9 cellular contexts compared by ENCODE assay signal in genomic region chr11:65491163-65491465, GRCh38. TPM values are rescaled to one million over a fixed set of nuclear protein-coding genes. Genes with fewer than 3 reads are reported as not detected.
A peak's percentile ranks its signal among the peaks of the same experiment; 100 is the strongest.
DNase-seq lines count a peak whose midpoint lies in the region; FAIRE-seq and TF ChIP-seq lines count a peak whose summit lies in the region.
"Had no signal": no experiment of that assay in that cellular context is flagged by ENCODE, and none has a peak within 500 bp of the region (broad histone marks: within the 10 kb centered on the region; RNA-seq: fewer than 3 reads in every experiment).

No MANE protein-coding gene starts in this region.

- H3K4me1 Mint-ChIP-seq in Calu3 (ENCODE audit: low read depth, unreplicated experiment): peaks cover 80% of the 10 kb centered on the region
- peaks cover 61% of the 10 kb centered on the region for H3K4me1 Mint-ChIP-seq in glutamatergic neuron (ENCODE audit: low read depth, unreplicated experiment)

- H3K36me3 ChIP-seq in SK-N-MC (ENCODE audit: insufficient read depth, low read length) (no peaks in the 10 kb centered on the region), rectal smooth muscle tissue (ENCODE audit: control insufficient read depth, insufficient read depth, low read length) (no peaks in the 10 kb centered on the region), H7 (replicated peaks; ENCODE audit: control insufficient read depth, insufficient read depth, low read length) (no peaks in the 10 kb centered on the region)

- DNase-seq in Calu3: no peak
- DNase-seq in SK-N-MC (ENCODE audit: low read depth, low spot score): no peak
- DNase-seq in glutamatergic neuron: no peak
- no peak for DNase-seq in DMS53 treated with DMSO at 0.1 percent for 48 hours (lab: John Stamatoyannopoulos, UW; ENCODE audit: unreplicated experiment)
- no peak for DNase-seq in urothelium cell line (ENCODE audit: low spot score)
- no peak for DNase-seq in H7
- DNase-seq in KG1 (lab: John Stamatoyannopoulos, UW): no peak

- TF ChIP-seq CTCF in Calu3 (IDR thresholded peaks at IDR 0.05; ENCODE audit: unreplicated experiment) (no peak), glutamatergic neuron (IDR thresholded peaks at IDR 0.05; ENCODE audit: partially characterized antibody, unreplicated experiment) (no peak)

- peak overlapping the region; percentile 94 for H3K27ac ChIP-seq in SK-N-MC
- H3K27ac ChIP-seq in rectal smooth muscle tissue (ENCODE audit: low read depth, low read length): peak overlapping the region; percentile 97

- peak overlapping the region; percentile 54 for H3K9ac ChIP-seq in SK-N-MC (ENCODE audit: insufficient read length)
- H3K9ac ChIP-seq in rectal smooth muscle tissue (ENCODE audit: low read length): no peak overlapping the region

- H3K36me3 Mint-ChIP-seq in Calu3 (ENCODE audit: insufficient read depth, unreplicated experiment): peaks cover 56% of the 10 kb centered on the region
- no peaks in the 10 kb centered on the region for H3K36me3 Mint-ChIP-seq in glutamatergic neuron (ENCODE audit: unreplicated experiment)

- no peaks in the 10 kb centered on the region for H3K9me3 ChIP-seq in SK-N-MC (ENCODE audit: low read depth, low read length)

- no peak for FAIRE-seq in urothelium cell line (lab: Jason Lieb, UNC)

- no TSS peak for BruUV-seq in Calu3 (replicated peaks; lab: Mats Ljungman, UMichigan)

- intact Hi-C loops in Calu3 (cut with micrococcal nuclease; ENCODE audit: unreplicated experiment): no loop called here

- H3K4me3 Mint-ChIP-seq in Calu3 (ENCODE audit: low read depth, unreplicated experiment) (peak overlapping the region; percentile 33), glutamatergic neuron (ENCODE audit: unreplicated experiment) (peak overlapping the region; percentile 50)
- H3K4me3 Mint-ChIP-seq: activated naive CD4-positive, alpha-beta T cell treated with anti-CD3 and anti-CD28 coated beads, Interleukin-2, amount 50 U/mL, for 24 hours had no signal

- H3K4me1 ChIP-seq in rectal smooth muscle tissue (ENCODE audit: control insufficient read depth, insufficient read depth, low read length): peaks cover 85% of the 10 kb centered on the region

- CTCF ChIA-PET in Calu3 (lab: Charles Lee): interaction anchor here (0.6 to 3.0 kb wide), 8 partner anchors 9 to 1772 kb away, joined by 3 to 23 read pairs (median 8); no protein-coding TSS in a partner anchor

- H3K27ac Mint-ChIP-seq in Calu3 (ENCODE audit: unreplicated experiment) (peak overlapping the region; percentile 87), glutamatergic neuron (ENCODE audit: unreplicated experiment) (peak overlapping the region; percentile 99)

- H3K4me3 ChIP-seq in SK-N-MC (no peak overlapping the region), rectal smooth muscle tissue (ENCODE audit: low read length) (no peak overlapping the region), H7 (ENCODE audit: insufficient read depth, low read depth, low read length) (no peak overlapping the region)

- H3K9me3 Mint-ChIP-seq in Calu3 (ENCODE audit: low read depth, unreplicated experiment): no peaks in the 10 kb centered on the region
- peaks cover 13% of the 10 kb centered on the region for H3K9me3 Mint-ChIP-seq in glutamatergic neuron (ENCODE audit: unreplicated experiment)
- H3K9me3 Mint-ChIP-seq: activated naive CD4-positive, alpha-beta T cell treated with anti-CD3 and anti-CD28 coated beads, Interleukin-2, amount 50 U/mL, for 24 hours had no signal

- H3K27me3 Mint-ChIP-seq in Calu3 (ENCODE audit: unreplicated experiment) (no peaks in the 10 kb centered on the region), glutamatergic neuron (ENCODE audit: unreplicated experiment) (peaks cover 18% of the 10 kb centered on the region)
- H3K27me3 Mint-ChIP-seq: activated naive CD4-positive, alpha-beta T cell treated with anti-CD3 and anti-CD28 coated beads, Interleukin-2, amount 50 U/mL, for 24 hours had no signal

- H3K27me3 ChIP-seq in rectal smooth muscle tissue (ENCODE audit: control insufficient read depth, insufficient read depth, low read length): no peaks in the 10 kb centered on the region
- no peaks in the 10 kb centered on the region for H3K27me3 ChIP-seq in H7 (ENCODE audit: control insufficient read depth, insufficient read depth, low read length)

RNA-seq across cellular contexts. Expression of gene MALAT1, which starts 7.7 kb away (rescaled TPM):
- total RNA-seq in Calu3 (2022): 8,437 and 9,950 TPM in 2 replicates
- 18,218 TPM for total RNA-seq in glutamatergic neuron (ENCODE audit: unreplicated experiment)
- total RNA-seq in H7 (2014; rRNA removed; shearing (Covaris generic)): 456 and 1,088 TPM in 2 replicates

RNA-seq across cellular contexts. Expression of gene SCYL1, which starts 33.8 kb away (rescaled TPM):
- total RNA-seq in Calu3 (2022) (47.8 and 53.6 TPM in 2 replicates), glutamatergic neuron (ENCODE audit: unreplicated experiment) (80.0 TPM)
- total RNA-seq in H7 (2014; rRNA removed; shearing (Covaris generic)): 70.0 and 72.3 TPM in 2 replicates
